In the genomic region with DNA sequence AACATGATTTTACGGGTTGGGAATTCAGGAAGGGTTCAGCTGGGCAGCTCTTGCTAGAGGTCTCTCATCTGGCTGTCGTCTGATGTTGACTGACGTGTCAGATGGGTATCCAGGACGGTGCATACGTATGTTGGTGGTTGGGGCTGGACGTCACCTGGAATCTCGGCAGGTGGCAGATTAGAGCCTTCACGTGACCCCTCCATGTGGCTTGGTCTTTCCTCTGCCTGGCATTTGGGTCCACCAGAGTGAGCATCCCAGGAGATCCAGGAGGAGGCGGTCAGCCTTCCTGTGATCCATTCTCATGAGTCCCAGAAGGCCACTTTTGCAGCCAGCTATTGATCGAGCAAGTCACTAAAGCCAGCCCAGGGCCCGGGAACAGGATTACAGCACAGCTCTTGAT, we compare ENCODE assay signal across 9 cellular contexts.
"Had no signal": no experiment of that assay in that cellular context is flagged by ENCODE, and none has a peak within 500 bp of the region (broad histone marks: within the 10 kb centered on the region; RNA-seq: fewer than 3 reads in every experiment).

No MANE protein-coding gene starts in this region.

- H2AFZ ChIP-seq: GM23338 had no signal

- H3K27ac Mint-ChIP-seq: GM23338, H9, HFFc6, IgD-negative memory B cell had no signal

- H3K4me1 Mint-ChIP-seq: GM23338, IgD-negative memory B cell had no signal

- H3K27ac ChIP-seq: HL-60 had no signal

- H3K4me3 ChIP-seq: GM23338 had no signal

- H3K27me3 Mint-ChIP-seq: IgD-negative memory B cell had no signal

- ATAC-seq: GM23338 had no signal

- H3K9me3 Mint-ChIP-seq: GM23338, H9, HFFc6, IgD-negative memory B cell had no signal

- H3K4me2 ChIP-seq: GM23338 had no signal

- H3K4me3 Mint-ChIP-seq: GM23338, H9, HFFc6, IgD-negative memory B cell had no signal

- H3K36me3 Mint-ChIP-seq: IgD-negative memory B cell had no signal

- DNase-seq: H9, HCEC 1CT, HFFc6, KBM-7 had no signal

- FAIRE-seq: H1, H54 had no signal
